ENCODE assay signal across 11 cellular contexts in the genomic region with DNA sequence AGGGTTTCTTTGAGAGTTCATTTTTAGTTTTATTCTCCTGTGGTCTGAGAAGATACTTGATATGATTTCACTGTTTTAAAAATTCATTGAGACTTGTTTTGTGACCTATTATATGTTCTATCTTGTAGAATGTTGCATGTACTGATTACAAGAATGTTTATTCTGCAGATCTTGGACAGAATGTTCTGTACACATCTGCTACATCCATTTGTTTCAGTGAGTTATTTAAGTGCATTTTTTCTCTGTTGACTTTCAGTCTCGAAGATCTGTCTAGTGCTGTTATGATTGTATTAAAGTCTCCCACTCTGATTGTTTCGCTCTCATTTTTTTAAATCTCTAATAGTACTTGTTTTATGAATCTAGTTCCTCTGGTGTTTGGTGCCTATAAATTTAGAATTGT.
DNase-seq lines count a peak whose midpoint lies in the region; ATAC-seq, FAIRE-seq and TF ChIP-seq lines count a peak whose summit lies in the region.
"Had no signal": no experiment of that assay in that cellular context is flagged by ENCODE, and none has a peak within 500 bp of the region (broad histone marks: within the 10 kb centered on the region; RNA-seq: fewer than 3 reads in every experiment).

No MANE protein-coding gene starts in this region.

- H3K79me2 ChIP-seq in Karpas-422 (ENCODE audit: low read length): no peaks in the 10 kb centered on the region
- no peaks in the 10 kb centered on the region for H3K79me2 ChIP-seq in GM23248 (ENCODE audit: insufficient read depth)

- intact Hi-C loops in CD8-positive, alpha-beta T cell (cut with DNase I, micrococcal nuclease): no loop called here
- intact Hi-C loops in ovary (cut with DNase I): no loop called here
- intact Hi-C loops in posterior vena cava (cut with DNase I): no loop called here
- intact Hi-C loops in A673 (cut with micrococcal nuclease; ENCODE audit: unreplicated experiment): no loop called here

- no peak for ATAC-seq in CD8-positive, alpha-beta T cell
- ATAC-seq: HCT116 had no signal

- H3K27ac ChIP-seq in CD8-positive, alpha-beta T cell (ENCODE audit: low read depth, low read length): no peak overlapping the region
- peak overlapping the region; percentile 82 for H3K27ac ChIP-seq in Karpas-422 (ENCODE audit: low read length)
- H3K27ac ChIP-seq in ovary: peak overlapping the region in 1 of 2 donors; percentile 90
- H3K27ac ChIP-seq in GM23248: no peak overlapping the region
- H3K27ac ChIP-seq in A673 (ENCODE audit: low read depth, low read length, poor library complexity, severe bottlenecking): no peak overlapping the region

- peak overlapping the region; percentile 96 for H3K4me3 Mint-ChIP-seq in CD8-positive, alpha-beta T cell

- H3K4me3 ChIP-seq in CD8-positive, alpha-beta T cell (ENCODE audit: low read depth, low read length): no peak overlapping the region
- peak overlapping the region; percentile 73 for H3K4me3 ChIP-seq in Karpas-422 (ENCODE audit: low read length)
- peak overlapping the region; percentile 40 for H3K4me3 ChIP-seq in ovary
- no peak overlapping the region for H3K4me3 ChIP-seq in GM23248
- H3K4me3 ChIP-seq in A673 (ENCODE audit: low read depth, low read length, poor library complexity, severe bottlenecking): no peak overlapping the region

- peaks cover 10% of the 10 kb centered on the region for H3K36me3 Mint-ChIP-seq in CD8-positive, alpha-beta T cell

- H3K9me2 ChIP-seq in Karpas-422 (replicated peaks; ENCODE audit: insufficient read depth, low read length): no peaks in the 10 kb centered on the region
- H3K9me2 ChIP-seq in GM23248 (ENCODE audit: insufficient read depth): no peaks in the 10 kb centered on the region

- TF ChIP-seq POLR2A in ovary (IDR thresholded peaks at IDR 0.05): no peak

- H3K9ac ChIP-seq in Karpas-422 (ENCODE audit: low read length) (peak overlapping the region; percentile 87), GM23248 (no peak overlapping the region)

- H3K36me3 ChIP-seq in CD8-positive, alpha-beta T cell (ENCODE audit: insufficient read depth, low read length): no peaks in the 10 kb centered on the region
- H3K36me3 ChIP-seq in Karpas-422 (ENCODE audit: insufficient read depth, low read length): no peaks in the 10 kb centered on the region
- no peaks in the 10 kb centered on the region for H3K36me3 ChIP-seq in ovary
- no peaks in the 10 kb centered on the region for H3K36me3 ChIP-seq in GM23248 (ENCODE audit: low read depth)
- H3K36me3 ChIP-seq in A673 (ENCODE audit: insufficient read depth, low read length, poor library complexity, severe bottlenecking): no peaks in the 10 kb centered on the region

- CTCF ChIA-PET in CD8-positive, alpha-beta T cell (lab: Charles Lee): no interaction called here
- CTCF ChIA-PET in A673 (lab: Charles Lee): interaction anchor here (1.3 kb wide), 1 partner anchor 26 kb away, joined by 4 read pairs; no protein-coding TSS in a partner anchor

- H4K20me1 ChIP-seq in Karpas-422 (ENCODE audit: insufficient read depth, low read depth, low read length): no peaks in the 10 kb centered on the region
- H4K20me1 ChIP-seq in GM23248 (ENCODE audit: insufficient read depth): no peaks in the 10 kb centered on the region

- peak; percentile 80 for FAIRE-seq in colon (lab: Jason Lieb, UNC)

- H3K4me1 Mint-ChIP-seq in CD8-positive, alpha-beta T cell (ENCODE audit: low read depth): peaks cover 40% of the 10 kb centered on the region

- no peaks in the 10 kb centered on the region for H3K9me3 Mint-ChIP-seq in CD8-positive, alpha-beta T cell

- no peaks in the 10 kb centered on the region for H3K27me3 Mint-ChIP-seq in CD8-positive, alpha-beta T cell (ENCODE audit: low read depth)

- H3K4me2 ChIP-seq in Karpas-422 (ENCODE audit: low read depth, low read length, poor library complexity, severe bottlenecking) (peak overlapping the region; percentile 71), GM23248 (ENCODE audit: unreplicated experiment) (no peak overlapping the region)

- TF ChIP-seq EP300 in ovary (IDR thresholded peaks at IDR 0.05): no peak

- H2AFZ ChIP-seq in Karpas-422 (ENCODE audit: low read length): peak overlapping the region; percentile 33; the same call in 1 of the 2 replicates
- no peak overlapping the region for H2AFZ ChIP-seq in GM23248

- DNase-seq in CD8-positive, alpha-beta T cell: no peak
- DNase-seq in Karpas-422 (no peak), ovary (no peak), posterior vena cava (ENCODE audit: low spot score) (no peak), GM23248 (no peak), A673 (ENCODE audit: low spot score) (no peak), NOMO-1 (lab: John Stamatoyannopoulos, UW; ENCODE audit: unreplicated experiment in 2 of 2) (no peak)
- DNase-seq: NCI-H446 treated with DMSO at 0.1 percent for 48 hours, nucleus accumbens had no signal

- H3K4me1 ChIP-seq in CD8-positive, alpha-beta T cell (ENCODE audit: insufficient read depth, low read length): peaks cover 5% of the 10 kb centered on the region
- H3K4me1 ChIP-seq in Karpas-422 (ENCODE audit: low read length) (peaks cover 83% of the 10 kb centered on the region), ovary (ENCODE audit: insufficient read depth) (peaks cover 15% of the 10 kb centered on the region), GM23248 (ENCODE audit: insufficient read depth) (no peaks in the 10 kb centered on the region), A673 (ENCODE audit: insufficient read depth, low read length, poor library complexity, severe bottlenecking) (peaks cover 8% of the 10 kb centered on the region)

- WGBS in ovary, 3 donors: 6 to 14% (median 11%) methylated on average over 2 of the region's 2 CpGs
- WGBS in GM23248 (ENCODE audit: low coverage in 1 of 2, low lambda C conversion rate in 2 of 2, missing lambda C conversion rate in 2 of 2), 2 experiments: 21 to 22% methylated on average over 2 of the region's 2 CpGs

- H3F3A ChIP-seq in GM23248 (ENCODE audit: insufficient read depth): no peaks in the 10 kb centered on the region

- no TSS peak for BruUV-seq in A673 (replicated peaks; lab: Mats Ljungman, UMichigan)

- H3K27ac Mint-ChIP-seq in CD8-positive, alpha-beta T cell: peak overlapping the region; percentile 55

- TF ChIP-seq CTCF in CD8-positive, alpha-beta T cell (IDR thresholded peaks at IDR 0.05): no peak
- TF ChIP-seq CTCF in ovary (IDR thresholded peaks at IDR 0.05) (no peak), A673 (conservative IDR thresholded peaks at IDR 0.05; ENCODE audit: low read depth, low read length) (no peak)

- in situ Hi-C loops in GM23248 (cut with MboI): no loop called here

- POLR2A ChIA-PET in CD8-positive, alpha-beta T cell (lab: Charles Lee): no interaction called here
- POLR2A ChIA-PET in A673 (lab: Charles Lee; ENCODE audit: low non-redundant PET): no interaction called here

- no peaks in the 10 kb centered on the region for H3K9me3 ChIP-seq in CD8-positive, alpha-beta T cell (ENCODE audit: low read length)
- H3K9me3 ChIP-seq in Karpas-422 (ENCODE audit: low read length): no peaks in the 10 kb centered on the region
- no peaks in the 10 kb centered on the region for H3K9me3 ChIP-seq in ovary
- H3K9me3 ChIP-seq in GM23248 (ENCODE audit: low read depth): no peaks in the 10 kb centered on the region
- no peaks in the 10 kb centered on the region for H3K9me3 ChIP-seq in A673 (ENCODE audit: low read depth, low read length, poor library complexity, severe bottlenecking)

- H3K27me3 ChIP-seq in CD8-positive, alpha-beta T cell (ENCODE audit: insufficient read depth, low read length): no peaks in the 10 kb centered on the region
- H3K27me3 ChIP-seq in Karpas-422 (ENCODE audit: low read length): no peaks in the 10 kb centered on the region
- H3K27me3 ChIP-seq in ovary: no peaks in the 10 kb centered on the region
- no peaks in the 10 kb centered on the region for H3K27me3 ChIP-seq in GM23248 (replicated peaks; ENCODE audit: insufficient read depth)
- H3K27me3 ChIP-seq in A673 (replicated peaks; ENCODE audit: insufficient read depth, low read depth, low read length, poor library complexity): no peaks in the 10 kb centered on the region

Comparison
In these comparisons a context has a peak if more than half of its experiments do, and no peak if none do; other contexts are left out.
1. H3K4me3 ChIP-seq: peak in Karpas-422 (single experiment) and ovary (single experiment); none in CD8-positive, alpha-beta T cell (single experiment), GM23248 (single experiment) and A673 (single experiment).